ENCODE assay signal across 17 cellular contexts in the genomic region with DNA sequence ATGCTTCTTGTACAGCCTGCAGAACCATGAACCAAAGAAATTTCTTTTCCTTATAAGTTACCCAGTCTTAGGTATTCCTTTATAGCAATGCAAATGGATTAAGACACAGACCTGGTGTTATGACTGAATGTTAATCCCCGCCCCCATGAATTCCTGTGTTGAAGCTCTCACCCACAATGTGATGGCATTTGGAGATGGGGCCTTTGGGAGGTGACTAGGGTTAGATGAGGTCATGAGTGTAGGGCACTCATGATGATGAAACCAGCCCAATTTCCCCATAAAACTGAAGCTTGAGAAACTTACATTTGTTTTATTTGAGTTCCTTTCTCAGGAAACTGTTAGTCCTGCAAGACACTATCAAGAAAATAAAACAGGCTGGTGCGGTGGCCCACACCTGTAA.
DNase-seq lines count a peak whose midpoint lies in the region; TF ChIP-seq lines count a peak whose summit lies in the region.
"Had no signal": no experiment of that assay in that cellular context is flagged by ENCODE, and none has a peak within 500 bp of the region (broad histone marks: within the 10 kb centered on the region; RNA-seq: fewer than 3 reads in every experiment).

No MANE protein-coding gene starts in this region.

- POLR2A ChIA-PET in activated CD4-positive, alpha-beta memory T cell treated with anti-CD3 and anti-CD28 coated beads for 36 hours (lab: Charles Lee): no interaction called here

- H3K36me3 ChIP-seq in WERI-Rb-1 (no peaks in the 10 kb centered on the region), uterus (no peaks in the 10 kb centered on the region)
- H3K36me3 ChIP-seq: right atrium auricular region had no signal

- intact Hi-C loops in CD14-positive monocyte (cut with micrococcal nuclease) (loop anchor here (5.0 kb wide), 2 partner anchors 34 to 79 kb away; no protein-coding TSS in a partner anchor), uterus (cut with DNase I; ENCODE audit: low total_unique reads) (no loop called here)
- intact Hi-C loops in activated CD4-positive, alpha-beta memory T cell treated with anti-CD3 and anti-CD28 coated beads for 36 hours (cut with micrococcal nuclease): no loop called here

- H3K27me3 ChIP-seq in WERI-Rb-1 (ENCODE audit: insufficient read depth, low read depth, severe bottlenecking) (no peaks in the 10 kb centered on the region), uterus (no peaks in the 10 kb centered on the region)
- H3K27me3 ChIP-seq: right atrium auricular region had no signal

- H3K27ac ChIP-seq in WERI-Rb-1: no peak overlapping the region
- no peak overlapping the region for H3K27ac ChIP-seq in uterus
- H3K27ac ChIP-seq: right atrium auricular region had no signal

- no peak for TF ChIP-seq CTCF in CD14-positive monocyte (IDR thresholded peaks at IDR 0.05)
- TF ChIP-seq CTCF in WERI-Rb-1 (IDR thresholded peaks at IDR 0.05; ENCODE audit: low read depth, low read length): no peak
- TF ChIP-seq CTCF in nephron progenitor cell (IDR thresholded peaks at IDR 0.05): no peak
- TF ChIP-seq CTCF in uterus (IDR thresholded peaks at IDR 0.05): no peak

- H3K4me3 Mint-ChIP-seq in CD14-positive monocyte (peak overlapping the region in 1 of 2 donors; percentile 67), nephron progenitor cell (no peak overlapping the region)
- no peak overlapping the region for H3K4me3 Mint-ChIP-seq in activated CD4-positive, alpha-beta memory T cell treated with anti-CD3 and anti-CD28 coated beads for 36 hours
- H3K4me3 Mint-ChIP-seq: nephron; stimulated activated naive CD8-positive, alpha-beta T cell treated with anti-CD3 and anti-CD28 coated beads, Interleukin-15, amount 100 ng/mL, for 72 hours; T-cell had no signal

- H3K4me3 ChIP-seq in WERI-Rb-1 (ENCODE audit: low read depth, low read length) (no peak overlapping the region), uterus (no peak overlapping the region)
- H3K4me3 ChIP-seq: lung, right atrium auricular region had no signal

- CTCF ChIA-PET in activated CD4-positive, alpha-beta memory T cell treated with anti-CD3 and anti-CD28 coated beads for 36 hours (lab: Charles Lee): interaction anchor here (0.9 kb wide), 1 partner anchor 57 kb away, joined by 3 read pairs; no protein-coding TSS in a partner anchor

- H3K27me3 Mint-ChIP-seq in CD14-positive monocyte (ENCODE audit: low read depth in 3 of 3) (peaks cover 0 to 3% (median 1%) of the 10 kb centered on the region in 3 donors), nephron progenitor cell (ENCODE audit: low read depth, poor library complexity) (peaks cover 25% of the 10 kb centered on the region)
- H3K27me3 Mint-ChIP-seq in activated CD4-positive, alpha-beta memory T cell treated with anti-CD3 and anti-CD28 coated beads for 36 hours: peaks cover 14% of the 10 kb centered on the region

- H3K9me3 ChIP-seq in WERI-Rb-1 (ENCODE audit: severe bottlenecking) (no peaks in the 10 kb centered on the region), uterus (no peaks in the 10 kb centered on the region)
- H3K9me3 ChIP-seq: right atrium auricular region had no signal

- H3K9me3 Mint-ChIP-seq in CD14-positive monocyte: peaks cover 0 to 10% (median 6%) of the 10 kb centered on the region in 7 donors
- H3K9me3 Mint-ChIP-seq in nephron progenitor cell: peaks cover 3% of the 10 kb centered on the region
- no peaks in the 10 kb centered on the region for H3K9me3 Mint-ChIP-seq in activated CD4-positive, alpha-beta memory T cell treated with anti-CD3 and anti-CD28 coated beads for 36 hours
- H3K9me3 Mint-ChIP-seq: nephron; stimulated activated naive CD8-positive, alpha-beta T cell treated with anti-CD3 and anti-CD28 coated beads, Interleukin-15, amount 100 ng/mL, for 72 hours; T-cell had no signal

- H3K4me1 ChIP-seq in uterus: no peaks in the 10 kb centered on the region
- H3K4me1 ChIP-seq: right atrium auricular region had no signal

- H3K36me3 Mint-ChIP-seq in CD14-positive monocyte (peaks cover 0 to 3% of the 10 kb centered on the region in 2 donors), nephron progenitor cell (ENCODE audit: low read depth) (no peaks in the 10 kb centered on the region)
- no peaks in the 10 kb centered on the region for H3K36me3 Mint-ChIP-seq in activated CD4-positive, alpha-beta memory T cell treated with anti-CD3 and anti-CD28 coated beads for 36 hours
- H3K36me3 Mint-ChIP-seq: T-cell had no signal

- H3K27ac Mint-ChIP-seq in CD14-positive monocyte (peak overlapping the region; percentile 74 to 96 (median 92)), nephron progenitor cell (peak overlapping the region; percentile 44)
- H3K27ac Mint-ChIP-seq in activated CD4-positive, alpha-beta memory T cell treated with anti-CD3 and anti-CD28 coated beads for 36 hours: no peak overlapping the region
- H3K27ac Mint-ChIP-seq: nephron; stimulated activated naive CD8-positive, alpha-beta T cell treated with anti-CD3 and anti-CD28 coated beads, Interleukin-15, amount 100 ng/mL, for 72 hours; T-cell had no signal

- H3K4me1 Mint-ChIP-seq in CD14-positive monocyte (peaks cover 77% of the 10 kb centered on the region), nephron progenitor cell (peaks cover 22% of the 10 kb centered on the region)
- H3K4me1 Mint-ChIP-seq in activated CD4-positive, alpha-beta memory T cell treated with anti-CD3 and anti-CD28 coated beads for 36 hours (ENCODE audit: low read depth): no peaks in the 10 kb centered on the region

- peak; percentile 83 for DNase-seq in CD14-positive monocyte (ENCODE audit: low spot score)
- peak; percentile 32 for DNase-seq in M059J (ENCODE audit: low read depth)
- peak; percentile 6 for DNase-seq in WERI-Rb-1
- DNase-seq in nephron progenitor cell: no peak
- no peak for DNase-seq in effector CD4-positive, alpha-beta T cell
- no peak for DNase-seq in activated CD4-positive, alpha-beta memory T cell treated with anti-CD3 and anti-CD28 coated beads for 36 hours
- no peak for DNase-seq in uterus
- DNase-seq in NCI-H345 treated with DMSO at 0.1 percent for 48 hours (lab: John Stamatoyannopoulos, UW; ENCODE audit: unreplicated experiment): no peak
- DNase-seq: anterior cingulate cortex; COR-L47; NCI-H1930; NCI-H526 treated with DMSO at 0.1 percent for 48 hours; stimulated activated naive CD8-positive, alpha-beta T cell treated with anti-CD3 and anti-CD28 coated beads, Interleukin-15, amount 100 ng/mL, for 72 hours; T-cell had no signal

- TF ChIP-seq POLR2A in uterus (IDR thresholded peaks at IDR 0.05): no peak

Comparison
In these comparisons a context has a peak if more than half of its experiments do, and no peak if none do; other contexts are left out.
1. DNase-seq: peak in CD14-positive monocyte (single experiment), M059J (single experiment) and WERI-Rb-1 (single experiment); none in nephron progenitor cell (single experiment), effector CD4-positive, alpha-beta T cell (single experiment), activated CD4-positive, alpha-beta memory T cell treated with anti-CD3 and anti-CD28 coated beads for 36 hours (single experiment), uterus (0 of 2) and NCI-H345 treated with DMSO at 0.1 percent for 48 hours (single experiment).
2. intact Hi-C loops: an anchor here in CD14-positive monocyte (5.0 kb wide); none called in activated CD4-positive, alpha-beta memory T cell treated with anti-CD3 and anti-CD28 coated beads for 36 hours and uterus.